17 cellular contexts compared by ENCODE assay signal in genomic region chr20:17822540-17823155, GRCh38.
DNase-seq lines count a peak whose midpoint lies in the region; ATAC-seq, FAIRE-seq and TF ChIP-seq lines count a peak whose summit lies in the region.
"Had no signal": no experiment of that assay in that cellular context is flagged by ENCODE, and none has a peak within 500 bp of the region (broad histone marks: within the 10 kb centered on the region; RNA-seq: fewer than 3 reads in every experiment).

No MANE protein-coding gene starts in this region.

- no peak for FAIRE-seq in H1 (lab: Jason Lieb, UNC)
- FAIRE-seq: HTR-8/SVneo had no signal

- peaks cover 33% of the 10 kb centered on the region for H3K4me1 Mint-ChIP-seq in GM23338

- no peak overlapping the region for H4K12ac ChIP-seq in trophoblast cell (ENCODE audit: low read depth, low read length)

- H2AK5ac ChIP-seq in H1 (ENCODE audit: low read depth, low read length) (no peak overlapping the region), trophoblast cell (ENCODE audit: low read length) (no peak overlapping the region)

- H3K9me2 ChIP-seq in GM23338 (ENCODE audit: insufficient read depth): 0 out of 2 replicates have a peak, but pooled peaks cover 6% of the 10 kb centered on the region

- no peak for TF ChIP-seq RAD21 in H1 (IDR thresholded peaks at IDR 0.05 in 1 of 2, conservative IDR thresholded peaks at IDR 0.05 in 1 of 2; ENCODE audit: low read depth in 2 of 2, low read length in 2 of 2)

- no peak overlapping the region for H3K4me3 ChIP-seq in GM23338
- no peak overlapping the region for H3K4me3 ChIP-seq in H1 (ENCODE audit: extremely low read depth in 1 of 4, insufficient read depth in 2 of 4, low read depth in 3 of 4, low read length in 4 of 4)
- peak overlapping the region; percentile 4 for H3K4me3 ChIP-seq in trophoblast cell (ENCODE audit: low read depth, low read length)
- no peak overlapping the region for H3K4me3 ChIP-seq in urinary bladder (ENCODE audit: low read depth, low read length)
- H3K4me3 ChIP-seq in osteoblast (ENCODE audit: insufficient read depth, low read length): no peak overlapping the region
- H3K4me3 ChIP-seq: HAP-1 had no signal

- CTCF ChIA-PET in H1 (lab: Charles Lee; ENCODE audit: partially characterized antibody): interaction anchor here (0.6 to 1.5 kb wide), 8 partner anchors 13 to 205 kb away, joined by 3 to 7 read pairs (median 3); partner anchors contain the start of gene RRBP1

- H3K27ac Mint-ChIP-seq in GM23338: no peak overlapping the region
- H3K27ac Mint-ChIP-seq: B cell; CD4-positive, alpha-beta T cell had no signal

- no peak for TF ChIP-seq EP300 in H1 (IDR thresholded peaks at IDR 0.05; ENCODE audit: borderline replicate concordance in 1 of 2, low read depth in 2 of 2, low read length in 2 of 2)

- H3K27me3 ChIP-seq in GM23338 (ENCODE audit: insufficient read depth): no peaks in the 10 kb centered on the region
- H3K27me3 ChIP-seq in H1 (replicated peaks in 1 of 4; ENCODE audit: control insufficient read depth in 3 of 4, extremely low read depth in 1 of 4, insufficient read depth in 3 of 4, low read length in 3 of 4): peaks cover 0 to 3% (median 0%) of the 10 kb centered on the region in 4 experiments; a peak in 2 of 7 replicates
- no peaks in the 10 kb centered on the region for H3K27me3 ChIP-seq in trophoblast cell (ENCODE audit: insufficient read depth, low read length)
- no peaks in the 10 kb centered on the region for H3K27me3 ChIP-seq in osteoblast (ENCODE audit: insufficient read depth, low read length)

- H3K4me3 Mint-ChIP-seq in GM23338: no peak overlapping the region
- H3K4me3 Mint-ChIP-seq: B cell; CD4-positive, alpha-beta T cell had no signal

- H3K79me2 ChIP-seq in GM23338 (replicated peaks; ENCODE audit: insufficient read depth) (no peaks in the 10 kb centered on the region), H1 (ENCODE audit: control insufficient read depth in 1 of 2, insufficient read depth in 2 of 2, low read length in 2 of 2) (no peaks in the 10 kb centered on the region), trophoblast cell (ENCODE audit: control insufficient read depth, insufficient read depth, low read length, poor library complexity) (no peaks in the 10 kb centered on the region), osteoblast (ENCODE audit: insufficient read depth, low read length) (no peaks in the 10 kb centered on the region)

- no peaks in the 10 kb centered on the region for H3K23me2 ChIP-seq in H1 (ENCODE audit: low read depth, low read length)

- no peaks in the 10 kb centered on the region for H4K20me1 ChIP-seq in GM23338 (replicated peaks; ENCODE audit: insufficient read depth)
- H4K20me1 ChIP-seq in H1 (replicated peaks in 1 of 2; ENCODE audit: control insufficient read depth in 1 of 2, insufficient read depth in 2 of 2, low read length in 2 of 2): no peaks in the 10 kb centered on the region
- no peaks in the 10 kb centered on the region for H4K20me1 ChIP-seq in osteoblast (ENCODE audit: insufficient read depth, low read length)

- H4K5ac ChIP-seq in H1 (ENCODE audit: insufficient read length, low read depth, low read length): no peak overlapping the region

- no peak overlapping the region for H3K23ac ChIP-seq in H1 (ENCODE audit: insufficient read length)
- peak overlapping the region; percentile 76 for H3K23ac ChIP-seq in trophoblast cell (ENCODE audit: low read length)

- H2BK120ac ChIP-seq in H1 (replicated peaks; ENCODE audit: low read depth, low read length) (no peak overlapping the region), trophoblast cell (ENCODE audit: insufficient read depth, low read length, poor library complexity) (no peak overlapping the region)

- no peaks in the 10 kb centered on the region for H3F3A ChIP-seq in GM23338 (replicated peaks; ENCODE audit: low read depth)

- H3K79me1 ChIP-seq in H1 (ENCODE audit: low read depth, low read length) (no peaks in the 10 kb centered on the region), trophoblast cell (ENCODE audit: low read length) (no peaks in the 10 kb centered on the region)

- H2BK20ac ChIP-seq in H1 (ENCODE audit: low read length): no peak overlapping the region

- H3K9ac ChIP-seq in H1 (replicated peaks in 1 of 4; ENCODE audit: extremely low read depth in 1 of 4, low read depth in 3 of 4, low read length in 3 of 4): no peak overlapping the region; a peak in 1 of 7 replicates
- no peak overlapping the region for H3K9ac ChIP-seq in trophoblast cell (ENCODE audit: low read length)

- H3K9me3 Mint-ChIP-seq in GM23338: peaks cover 4% of the 10 kb centered on the region

- H3K4me2 ChIP-seq in GM23338: no peak overlapping the region
- H3K4me2 ChIP-seq in H1 (ENCODE audit: insufficient read depth in 1 of 2, low read depth in 2 of 2, low read length in 2 of 2): no peak overlapping the region
- H3K4me2 ChIP-seq in trophoblast cell (ENCODE audit: low read length): no peak overlapping the region
- no peak overlapping the region for H3K4me2 ChIP-seq in osteoblast (ENCODE audit: insufficient read depth, low read length)

- H3K9me3 ChIP-seq in H1 (ENCODE audit: insufficient read depth in 2 of 2, low read depth in 1 of 2, low read length in 1 of 2) (no peaks in the 10 kb centered on the region), trophoblast cell (ENCODE audit: insufficient read depth, low read depth, low read length) (peaks cover 1% of the 10 kb centered on the region), osteoblast (ENCODE audit: low read depth, low read length) (no peaks in the 10 kb centered on the region)
- H3K9me3 ChIP-seq: HAP-1 had no signal

- no peak overlapping the region for H3K56ac ChIP-seq in H1 (replicated peaks; ENCODE audit: insufficient read length, low read depth, low read length)

- H4K8ac ChIP-seq in H1 (ENCODE audit: extremely low read depth, insufficient read depth, low read length): no peak overlapping the region
- no peak overlapping the region for H4K8ac ChIP-seq in trophoblast cell (ENCODE audit: low read depth, low read length)

- peaks cover 3% of the 10 kb centered on the region; the same call in 1 of the 3 replicates for H3K36me3 Mint-ChIP-seq in GM23338 (ENCODE audit: low read depth)

- H4K91ac ChIP-seq in H1 (replicated peaks; ENCODE audit: insufficient read length, low read length) (no peak overlapping the region), trophoblast cell (ENCODE audit: low read depth, low read length) (no peak overlapping the region)

- DNase-seq in GM23338 (ENCODE audit: low spot score): no peak
- DNase-seq in H1 (ENCODE audit: low read depth in 1 of 2, low spot score in 2 of 2): no peak
- DNase-seq in trophoblast cell: no peak
- no peak for DNase-seq in NCI-H2081 treated with DMSO at 0.1 percent for 48 hours (lab: John Stamatoyannopoulos, UW)
- DNase-seq in osteoblast (ENCODE audit: insufficient read length, low spot score, missing footprints): no peak
- DNase-seq: ACHN; CD4-positive, alpha-beta T cell; NCI-H1105 treated with DMSO at 0.1 percent for 48 hours; NCI-H187 treated with DMSO at 0.1 percent for 48 hours; NCI-H69; SIG-M5 had no signal

- H3K14ac ChIP-seq in H1 (ENCODE audit: insufficient read length) (no peak overlapping the region), trophoblast cell (ENCODE audit: low read length) (no peak overlapping the region)

- H2BK5ac ChIP-seq in H1 (ENCODE audit: low read depth, low read length): 0 out of 2 replicates have a peak overlapping the region, but pooled peaks have one; percentile 44
- H2BK5ac ChIP-seq in trophoblast cell (ENCODE audit: low read depth, low read length, poor library complexity): no peak overlapping the region

- H3K36me3 ChIP-seq in GM23338 (ENCODE audit: insufficient read depth): no peaks in the 10 kb centered on the region
- H3K36me3 ChIP-seq in H1 (ENCODE audit: control insufficient read depth in 2 of 4, insufficient read depth in 4 of 4, low read length in 3 of 4): no peaks in the 10 kb centered on the region
- H3K36me3 ChIP-seq in trophoblast cell (ENCODE audit: control insufficient read depth in 1 of 2, insufficient read depth in 2 of 2, low read length in 2 of 2): no peaks in the 10 kb centered on the region
- no peaks in the 10 kb centered on the region for H3K36me3 ChIP-seq in urinary bladder (ENCODE audit: insufficient read depth)
- no peaks in the 10 kb centered on the region for H3K36me3 ChIP-seq in osteoblast (ENCODE audit: insufficient read depth, low read length)
- H3K36me3 ChIP-seq: HAP-1 had no signal

- peak overlapping the region; percentile 92; the same call in 1 of the 2 replicates for H2BK12ac ChIP-seq in H1 (ENCODE audit: low read depth, low read length)
- H2BK12ac ChIP-seq in trophoblast cell (ENCODE audit: low read length): no peak overlapping the region

- no peak for TF ChIP-seq CTCF in GM23338 (conservative IDR thresholded peaks at IDR 0.05; ENCODE audit: low read depth in 2 of 2)
- TF ChIP-seq CTCF in H1 (IDR thresholded peaks at IDR 0.05; ENCODE audit: control extremely low read depth in 1 of 3, insufficient read depth in 1 of 3, low read depth in 1 of 3, low read length in 3 of 3): no peak
- TF ChIP-seq CTCF in osteoblast (IDR thresholded peaks at IDR 0.05; ENCODE audit: extremely low read depth, low read depth, low read length): no peak

- H3K4ac ChIP-seq in H1 (replicated peaks; ENCODE audit: insufficient read length, low read depth, low read length): no peak overlapping the region
- H3K4ac ChIP-seq in trophoblast cell (ENCODE audit: low read depth, low read length): no peak overlapping the region

- no peak overlapping the region for H2BK15ac ChIP-seq in H1 (ENCODE audit: low read length)

- H3K4me1 ChIP-seq in GM23338 (ENCODE audit: insufficient read depth) (peaks cover 15% of the 10 kb centered on the region), H1 (replicated peaks in 1 of 4; ENCODE audit: control insufficient read depth in 3 of 4, insufficient read depth in 4 of 4, low read length in 3 of 4) (peaks cover 2 to 6% (median 3%) of the 10 kb centered on the region in 4 experiments; a peak in 3 of 7 replicates), trophoblast cell (ENCODE audit: control insufficient read depth in 1 of 2, insufficient read depth in 2 of 2, low read length in 2 of 2) (no peaks in the 10 kb centered on the region), urinary bladder (ENCODE audit: insufficient read depth) (peaks cover 1% of the 10 kb centered on the region), osteoblast (ENCODE audit: insufficient read depth, low read length) (peaks cover 12% of the 10 kb centered on the region)
- H3K4me1 ChIP-seq: HAP-1 had no signal

- no peak for TF ChIP-seq POLR2A in H1 (IDR thresholded peaks at IDR 0.05; ENCODE audit: control extremely low read depth in 1 of 2, low read depth in 2 of 2, low read length in 2 of 2)

- ATAC-seq in GM23338: no peak
- no peak for ATAC-seq in HG03135 (IDR thresholded peaks at IDR 0.05; ENCODE audit: unreplicated experiment)

- WGBS in H1 (ENCODE audit: extremely low coverage in 1 of 2, insufficient coverage in 1 of 2, insufficient read length in 1 of 2, insufficient replicate concordance in 2 of 2, low coverage in 1 of 2, low lambda C conversion rate in 2 of 2, missing lambda C conversion rate in 1 of 2), 2 experiments: 93% methylated on average over 12 of the region's 12 CpGs; no CpG with 5 or more reads in 1 of the 2 experiments
- no CpG with 5 or more reads among the region's 12 CpGs for WGBS in trophoblast cell (ENCODE audit: extremely low coverage, insufficient coverage, insufficient read length)
- 72% methylated on average over 12 of the region's 12 CpGs for WGBS in urinary bladder

- 0 out of 2 replicates have a peak overlapping the region, but pooled peaks have one; percentile 99 for H2AFZ ChIP-seq in GM23338
- H2AFZ ChIP-seq in H1 (ENCODE audit: low read length): no peak overlapping the region
- H2AFZ ChIP-seq in trophoblast cell (ENCODE audit: insufficient read depth, low read length, poor library complexity): no peak overlapping the region
- H2AFZ ChIP-seq in osteoblast (ENCODE audit: low read length): no peak overlapping the region

- H3K18ac ChIP-seq in H1 (ENCODE audit: extremely low read depth, low read length) (no peak overlapping the region), trophoblast cell (ENCODE audit: low read length) (no peak overlapping the region)

- POLR2A ChIA-PET in H1 (lab: Charles Lee; ENCODE audit: partially characterized antibody): interaction anchor here (0.9 to 1.3 kb wide), 2 partner anchors 23 to 35 kb away, joined by 3 read pairs; no protein-coding TSS in a partner anchor

- H3K27ac ChIP-seq in GM23338 (ENCODE audit: low read depth): no peak overlapping the region
- no peak overlapping the region for H3K27ac ChIP-seq in H1 (ENCODE audit: low read depth, low read length)
- H3K27ac ChIP-seq in trophoblast cell (ENCODE audit: low read depth, low read length): no peak overlapping the region
- peak overlapping the region; percentile 42 for H3K27ac ChIP-seq in urinary bladder (ENCODE audit: low read depth)
- H3K27ac ChIP-seq in osteoblast (ENCODE audit: low read depth, low read length): no peak overlapping the region
- H3K27ac ChIP-seq: HL-60 had no signal

- H3K27me3 Mint-ChIP-seq in GM23338 (ENCODE audit: insufficient read depth, low read depth, poor library complexity): peaks cover 4% of the 10 kb centered on the region
- H3K27me3 Mint-ChIP-seq: CD4-positive, alpha-beta T cell had no signal
